1 cellular context compared by ENCODE assay signal in the genomic region with DNA sequence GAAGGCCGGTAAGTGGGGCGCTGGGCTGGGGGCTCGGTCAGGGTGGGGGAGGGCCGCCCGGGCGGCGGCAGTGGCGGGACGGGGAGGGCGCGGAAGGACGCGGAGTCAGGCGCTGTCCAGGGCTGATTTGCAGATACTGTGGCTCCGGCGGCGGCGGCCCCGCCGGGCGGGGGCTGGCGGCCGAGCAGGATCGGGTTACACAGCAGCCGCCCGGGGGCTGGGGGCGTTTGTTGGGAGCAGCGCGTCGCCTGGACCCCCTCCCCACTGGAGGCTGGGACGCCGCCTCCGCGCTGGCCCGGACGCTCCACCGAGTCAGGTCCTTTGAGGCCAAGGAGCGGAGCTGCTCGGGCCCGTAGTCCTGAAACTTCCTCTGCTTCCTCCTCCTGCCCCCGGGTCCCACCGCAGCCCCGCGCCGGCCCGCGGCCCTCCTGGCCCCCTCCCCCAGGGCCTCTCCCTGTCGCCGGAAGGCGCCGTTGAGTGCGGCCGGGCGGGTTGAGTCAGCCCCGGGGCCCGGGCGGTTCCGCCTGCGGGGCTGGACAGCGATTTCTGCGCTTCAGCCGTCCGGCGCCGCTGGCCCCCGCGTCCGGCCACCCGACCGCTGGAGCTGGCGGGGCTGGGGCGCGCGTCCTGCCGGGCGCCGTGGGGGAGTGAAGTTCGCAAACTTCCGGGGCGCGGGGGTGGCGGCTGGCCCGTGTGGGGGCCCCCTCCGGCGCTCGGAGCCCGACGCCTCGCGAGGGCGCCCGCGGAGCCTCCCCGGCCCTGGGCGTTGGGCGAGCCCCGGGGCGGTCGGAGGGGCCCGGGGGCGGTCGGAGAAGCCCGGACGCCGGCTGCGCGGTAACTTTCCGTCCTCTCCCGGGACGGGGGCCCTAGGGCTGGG.
TF ChIP-seq lines count a peak whose summit lies in the region.

No MANE protein-coding gene starts in this region.

TF ChIP-seq in WTC11, 78 proteins besides CTCF, POLR2A, EP300 and RAD21 (continued from another document):
- TF ChIP-seq, protein P1, sequence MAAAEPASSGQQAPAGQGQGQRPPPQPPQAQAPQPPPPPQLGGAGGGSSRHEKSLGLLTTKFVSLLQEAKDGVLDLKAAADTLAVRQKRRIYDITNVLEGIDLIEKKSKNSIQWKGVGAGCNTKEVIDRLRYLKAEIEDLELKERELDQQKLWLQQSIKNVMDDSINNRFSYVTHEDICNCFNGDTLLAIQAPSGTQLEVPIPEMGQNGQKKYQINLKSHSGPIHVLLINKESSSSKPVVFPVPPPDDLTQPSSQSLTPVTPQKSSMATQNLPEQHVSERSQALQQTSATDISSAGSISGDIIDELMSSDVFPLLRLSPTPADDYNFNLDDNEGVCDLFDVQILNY (CRISPR knock-in tag; IDR thresholded peaks at IDR 0.05), result 0 out of 2 replicates have a peak, but pooled peaks have one; percentile 41
- TF ChIP-seq, protein P2, sequence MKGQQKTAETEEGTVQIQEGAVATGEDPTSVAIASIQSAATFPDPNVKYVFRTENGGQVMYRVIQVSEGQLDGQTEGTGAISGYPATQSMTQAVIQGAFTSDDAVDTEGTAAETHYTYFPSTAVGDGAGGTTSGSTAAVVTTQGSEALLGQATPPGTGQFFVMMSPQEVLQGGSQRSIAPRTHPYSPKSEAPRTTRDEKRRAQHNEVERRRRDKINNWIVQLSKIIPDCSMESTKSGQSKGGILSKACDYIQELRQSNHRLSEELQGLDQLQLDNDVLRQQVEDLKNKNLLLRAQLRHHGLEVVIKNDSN (CRISPR knock-in tag; IDR thresholded peaks at IDR 0.05), result 0 out of 2 replicates have a peak, but pooled peaks have one; percentile 34
- TF ChIP-seq KAT7 (CRISPR knock-in tag; IDR thresholded peaks at IDR 0.05; ENCODE audit: borderline replicate concordance) (peak; percentile 21; the same call in 1 of the 2 replicates), CREB1 (CRISPR knock-in tag; IDR thresholded peaks at IDR 0.05) (no peak), ZNF219 (CRISPR knock-in tag; IDR thresholded peaks at IDR 0.05; ENCODE audit: borderline replicate concordance) (no peak)
- TF ChIP-seq, protein P3, sequence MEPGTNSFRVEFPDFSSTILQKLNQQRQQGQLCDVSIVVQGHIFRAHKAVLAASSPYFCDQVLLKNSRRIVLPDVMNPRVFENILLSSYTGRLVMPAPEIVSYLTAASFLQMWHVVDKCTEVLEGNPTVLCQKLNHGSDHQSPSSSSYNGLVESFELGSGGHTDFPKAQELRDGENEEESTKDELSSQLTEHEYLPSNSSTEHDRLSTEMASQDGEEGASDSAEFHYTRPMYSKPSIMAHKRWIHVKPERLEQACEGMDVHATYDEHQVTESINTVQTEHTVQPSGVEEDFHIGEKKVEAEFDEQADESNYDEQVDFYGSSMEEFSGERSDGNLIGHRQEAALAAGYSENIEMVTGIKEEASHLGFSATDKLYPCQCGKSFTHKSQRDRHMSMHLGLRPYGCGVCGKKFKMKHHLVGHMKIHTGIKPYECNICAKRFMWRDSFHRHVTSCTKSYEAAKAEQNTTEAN (CRISPR knock-in tag; IDR thresholded peaks at IDR 0.05), result 0 out of 2 replicates have a peak, but pooled peaks have one; percentile 19
